15 cellular contexts compared by ENCODE assay signal in the genomic region with DNA sequence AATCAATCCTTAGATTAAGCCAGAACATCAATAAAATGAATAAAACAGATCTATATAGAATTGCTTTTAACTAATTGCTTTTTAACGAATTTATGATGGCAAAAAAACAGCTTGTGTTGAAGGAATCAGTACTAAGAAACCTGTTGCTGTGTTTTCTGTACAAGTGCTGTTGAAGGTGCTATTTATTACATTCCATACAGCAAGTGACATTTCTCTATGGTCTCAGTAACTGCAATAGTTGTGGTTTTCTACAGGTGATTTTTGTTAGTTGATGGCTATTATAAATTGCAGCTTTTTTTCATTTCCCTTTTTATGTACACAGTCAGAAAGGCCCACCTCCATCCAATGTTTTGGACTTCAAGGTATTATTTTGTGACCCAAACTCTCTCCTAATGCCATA. TPM values are rescaled to one million over a fixed set of nuclear protein-coding genes. Genes with fewer than 3 reads are reported as not detected.
DNase-seq lines count a peak whose midpoint lies in the region; ATAC-seq, FAIRE-seq and TF ChIP-seq lines count a peak whose summit lies in the region.
"Had no signal": no experiment of that assay in that cellular context is flagged by ENCODE, and none has a peak within 500 bp of the region (broad histone marks: within the 10 kb centered on the region; RNA-seq: fewer than 3 reads in every experiment).

No MANE protein-coding gene starts in this region.

- TF ChIP-seq CTCF in MM.1S (IDR thresholded peaks at IDR 0.05; ENCODE audit: low read length) (no peak), GM12878 (IDR thresholded peaks at IDR 0.05 in 2 of 3, conservative IDR thresholded peaks at IDR 0.05 in 1 of 3; ENCODE audit: control insufficient read depth in 2 of 3, extremely low read depth in 1 of 3, insufficient read depth in 1 of 3, low read depth in 3 of 3, low read length in 3 of 3) (no peak)

- H3K36me3 ChIP-seq in MM.1S (replicated peaks; ENCODE audit: insufficient read depth, low read length) (no peaks in the 10 kb centered on the region), GM12878 (ENCODE audit: control insufficient read depth in 2 of 2, insufficient read depth in 2 of 2, low read length in 1 of 2) (no peaks in the 10 kb centered on the region), small intestine (ENCODE audit: control insufficient read depth in 2 of 2, insufficient read depth in 2 of 2, low read length in 2 of 2) (no peaks in the 10 kb centered on the region)
- H3K36me3 ChIP-seq: BE2C had no signal

- no peak for TF ChIP-seq EP300 in GM12878 (IDR thresholded peaks at IDR 0.05; ENCODE audit: borderline replicate concordance in 1 of 2, control insufficient read depth in 1 of 2, low read depth in 2 of 2, low read length in 2 of 2)

- TF ChIP-seq POLR2A in GM12878 (IDR thresholded peaks at IDR 0.05; ENCODE audit: low read depth, low read length) = no peak

- RAD21 ChIA-PET in GM12878 (lab: Charles Lee; ENCODE audit: unreplicated experiment) = interaction anchor here (0.8 kb wide), 1 partner anchor 9 kb away, joined by 3 read pairs; no protein-coding TSS in a partner anchor

- POLR2A ChIA-PET in GM12878 (lab: Charles Lee) = interaction anchor here (0.7 to 1.0 kb wide), 2 partner anchors 10 to 202 kb away, joined by 3 to 4 read pairs; no protein-coding TSS in a partner anchor

- H3K9me3 ChIP-seq in MM.1S (replicated peaks; ENCODE audit: insufficient read depth, low read length) (no peaks in the 10 kb centered on the region), GM12878 (replicated peaks; ENCODE audit: control insufficient read depth, insufficient read depth, low read length) (no peaks in the 10 kb centered on the region), small intestine (ENCODE audit: control insufficient read depth, low read depth) (no peaks in the 10 kb centered on the region)
- H3K9me3 ChIP-seq: A549, BE2C had no signal

- H3K4me2 ChIP-seq in MM.1S (ENCODE audit: low read depth, low read length) (no peak overlapping the region), GM12878 (ENCODE audit: control insufficient read depth, insufficient read depth) (no peak overlapping the region)
- H3K4me2 ChIP-seq: A549 had no signal

- intact Hi-C loops in GM12878 (cut with micrococcal nuclease; ENCODE audit: unreplicated experiment) (no loop called here), left cardiac atrium (cut with DNase I) (no loop called here)

- H3K4me3 ChIP-seq in MM.1S (ENCODE audit: low read length) (no peak overlapping the region), GM12878 (no peak overlapping the region), small intestine (ENCODE audit: low read depth in 1 of 2, low read length in 2 of 2) (no peak overlapping the region)
- H3K4me3 ChIP-seq: A549 had no signal

- H3K27me3 ChIP-seq in MM.1S (replicated peaks; ENCODE audit: insufficient read depth, low read length) (no peaks in the 10 kb centered on the region), GM12878 (replicated peaks in 1 of 2; ENCODE audit: control insufficient read depth in 2 of 2, insufficient read depth in 2 of 2, low read length in 1 of 2) (no peaks in the 10 kb centered on the region; a peak in 1 of 4 replicates), small intestine (ENCODE audit: control insufficient read depth in 2 of 2, insufficient read depth in 2 of 2, low read length in 2 of 2) (no peaks in the 10 kb centered on the region)
- H3K27me3 ChIP-seq: BE2C had no signal

- in situ Hi-C loops in GM12878 (cut with MboI) = no loop called here

- CTCF ChIA-PET in GM12878 (lab: Yijun Ruan, JAX) = interaction anchor here (1.2 to 1.3 kb wide), 2 partner anchors 9 to 38 kb away, joined by 4 read pairs; no protein-coding TSS in a partner anchor

- WGBS in GM12878 (ENCODE audit: insufficient coverage, insufficient replicate concordance, low lambda C conversion rate, missing lambda C conversion rate) = 48% methylated on average over 1 of the region's 1 CpG
- 63 to 83% (median 78%) methylated on average over 1 of the region's 1 CpG for WGBS in small intestine, 3 donors

- H4K20me1 ChIP-seq in MM.1S (ENCODE audit: insufficient read depth, low read length) (no peaks in the 10 kb centered on the region), GM12878 (ENCODE audit: control insufficient read depth, insufficient read depth) (no peaks in the 10 kb centered on the region)

- H2AFZ ChIP-seq in MM.1S (ENCODE audit: low read length) = no peak overlapping the region
- H2AFZ ChIP-seq in GM12878 (ENCODE audit: control insufficient read depth, low read depth, low read length) = no peak overlapping the region

- H3K9me2 ChIP-seq in MM.1S (replicated peaks; ENCODE audit: insufficient read depth, low read length) = no peaks in the 10 kb centered on the region

- no peak for TF ChIP-seq RAD21 in GM12878 (IDR thresholded peaks at IDR 0.05; ENCODE audit: insufficient read depth, low read depth, low read length)

- ATAC-seq in GM19463 (IDR thresholded peaks at IDR 0.05; ENCODE audit: unreplicated experiment) (peak; percentile 45), GM12878 (peak; percentile 51), left cardiac atrium (no peak)
- ATAC-seq: A549 had no signal

- DNase-seq in MM.1S = peak; percentile 34
- no peak for DNase-seq in GM12878 (ENCODE audit: low read depth, low spot score)
- no peak for DNase-seq in small intestine
- no peak for DNase-seq in left cardiac atrium
- no peak for DNase-seq in GDM1 (lab: John Stamatoyannopoulos, UW)
- DNase-seq: BE2C; CD4-positive, alpha-beta memory T cell; DMS79 treated with DMSO at 0.1 percent for 48 hours; EL; HCEC 1CT; KG1 had no signal

- no peak for FAIRE-seq in GM12878 (lab: Jason Lieb, UNC)
- FAIRE-seq in small intestine (lab: Jason Lieb, UNC) = no peak
- FAIRE-seq: G401.6 had no signal

- SMC1A ChIA-PET in GM12878 (lab: Charles Lee; ENCODE audit: uncharacterized antibody, unreplicated experiment) = interaction anchor here (1.0 to 1.2 kb wide), 2 partner anchors 16 to 38 kb away, joined by 5 read pairs; no protein-coding TSS in a partner anchor

- no peaks in the 10 kb centered on the region for H3K4me1 ChIP-seq in MM.1S (ENCODE audit: low read length)
- no peaks in the 10 kb centered on the region for H3K4me1 ChIP-seq in GM12878 (ENCODE audit: control insufficient read depth, insufficient read depth, low read length)
- no peaks in the 10 kb centered on the region for H3K4me1 ChIP-seq in small intestine (ENCODE audit: control insufficient read depth in 2 of 2, insufficient read depth in 1 of 2, low read depth in 1 of 2, low read length in 1 of 2)
- H3K4me1 ChIP-seq: BE2C had no signal

- H3K9ac ChIP-seq in MM.1S (ENCODE audit: low read length) (no peak overlapping the region), GM12878 (ENCODE audit: control insufficient read depth, insufficient read depth, low read length) (no peak overlapping the region)

- no peak overlapping the region for H3K27ac ChIP-seq in MM.1S (ENCODE audit: low read length)
- no peak overlapping the region for H3K27ac ChIP-seq in GM12878 (ENCODE audit: control insufficient read depth, insufficient read depth)
- no peak overlapping the region for H3K27ac ChIP-seq in small intestine (ENCODE audit: low read depth in 1 of 2, low read length in 1 of 2)
- H3K27ac ChIP-seq: A549, C4-2B had no signal

- no peaks in the 10 kb centered on the region for H3K79me2 ChIP-seq in MM.1S (ENCODE audit: low read length)
- no peaks in the 10 kb centered on the region for H3K79me2 ChIP-seq in GM12878 (ENCODE audit: control insufficient read depth, insufficient read depth, low read length)

- no TSS peak for BruUV-seq in GM12878 (replicated peaks; lab: Mats Ljungman, UMichigan)

- no peaks in the 10 kb centered on the region for H3F3A ChIP-seq in MM.1S (ENCODE audit: insufficient read depth, low read length)

TF ChIP-seq in GM12878, 131 proteins besides CTCF, POLR2A, EP300 and RAD21 (continues in another document):
- TF ChIP-seq, protein P1, sequence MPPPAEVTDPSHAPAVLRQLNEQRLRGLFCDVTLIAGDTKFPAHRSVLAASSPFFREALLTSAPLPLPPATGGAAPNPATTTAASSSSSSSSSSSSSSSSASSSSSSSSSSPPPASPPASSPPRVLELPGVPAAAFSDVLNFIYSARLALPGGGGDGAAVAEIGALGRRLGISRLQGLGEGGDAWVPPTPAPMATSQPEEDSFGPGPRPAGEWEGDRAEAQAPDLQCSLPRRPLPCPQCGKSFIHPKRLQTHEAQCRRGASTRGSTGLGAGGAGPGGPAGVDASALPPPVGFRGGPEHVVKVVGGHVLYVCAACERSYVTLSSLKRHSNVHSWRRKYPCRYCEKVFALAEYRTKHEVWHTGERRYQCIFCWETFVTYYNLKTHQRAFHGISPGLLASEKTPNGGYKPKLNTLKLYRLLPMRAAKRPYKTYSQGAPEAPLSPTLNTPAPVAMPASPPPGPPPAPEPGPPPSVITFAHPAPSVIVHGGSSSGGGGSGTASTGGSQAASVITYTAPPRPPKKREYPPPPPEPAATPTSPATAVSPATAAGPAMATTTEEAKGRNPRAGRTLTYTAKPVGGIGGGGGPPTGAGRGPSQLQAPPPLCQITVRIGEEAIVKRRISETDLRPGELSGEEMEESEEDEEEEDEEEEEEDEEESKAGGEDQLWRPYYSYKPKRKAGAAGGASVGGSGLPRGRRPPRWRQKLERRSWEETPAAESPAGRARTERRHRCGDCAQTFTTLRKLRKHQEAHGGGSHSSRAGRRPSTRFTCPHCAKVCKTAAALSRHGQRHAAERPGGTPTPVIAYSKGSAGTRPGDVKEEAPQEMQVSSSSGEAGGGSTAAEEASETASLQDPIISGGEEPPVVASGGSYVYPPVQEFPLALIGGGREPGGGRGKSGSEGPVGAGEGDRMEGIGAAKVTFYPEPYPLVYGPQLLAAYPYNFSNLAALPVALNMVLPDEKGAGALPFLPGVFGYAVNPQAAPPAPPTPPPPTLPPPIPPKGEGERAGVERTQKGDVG (CRISPR knock-in tag; IDR thresholded peaks at IDR 0.05) = no peak
- 0 out of 2 replicates have a peak, but pooled peaks have one; percentile 34 for TF ChIP-seq BMI1 (IDR thresholded peaks at IDR 0.05; ENCODE audit: borderline replicate concordance)

RNA-seq across cellular contexts. Expression of gene SLC2A13, which starts 56.6 kb away (rescaled TPM):
- total RNA-seq in GM12878 (2013; cell fraction: nucleolus; rRNA removed) = 4.3 and 5.0 TPM in 2 replicates
- total RNA-seq in GM12878 (2014; rRNA removed) = 0.22 and 0.68 TPM in 2 replicates
- 0.28 and 0.85 TPM in 2 replicates for total RNA-seq in GM12878 (2014; rRNA removed; fragmentation: Illumina TruSeq; extraction: Trizol)
- total RNA-seq in GM12878 (2021) = 0.29 and 0.31 TPM in 2 replicates
- polyA plus RNA-seq in GM12878 (2011; ENCODE audit: low read depth) = 0.31 TPM
- polyA plus RNA-seq in GM12878 (2011; rRNA removed) = 3.7 and 5.9 TPM in 2 replicates
- 1.1 and 1.2 TPM in 2 replicates for polyA plus RNA-seq in GM12878 (2011; cell fraction: cytosol; rRNA removed)
- 5.1 and 8.0 TPM in 2 replicates for polyA plus RNA-seq in GM12878 (2011; cell fraction: nucleus; rRNA removed)
- 0.56 and 0.69 TPM in 2 replicates for polyA plus RNA-seq in GM12878 (2012)
- 0.17 and 0.19 TPM in 2 replicates for polyA plus RNA-seq in GM12878 (2014; fragmentation: Illumina TruSeq; extraction: Trizol)
- polyA plus RNA-seq in GM12878 (2014; fragmentation: Nextera tagmentation; extraction: Ambion mirVana) = under 1 TPM; 0.05 TPM
- polyA plus RNA-seq in GM12878 (2014; rRNA removed) = 0.17 and 0.42 TPM in 2 replicates
- under 1 TPM; 0.13 to 0.35 TPM for polyA plus RNA-seq in GM12878 (2016; fragmentation: Nextera tagmentation; extraction: Ambion mirVana)
- polyA minus RNA-seq in GM12878 (2011; rRNA and poly(A)+ RNA removed) = 6.9 and 10.7 TPM in 2 replicates
- polyA minus RNA-seq in GM12878 (2011; cell fraction: cytosol; rRNA and poly(A)+ RNA removed) = 1.7 and 3.3 TPM in 2 replicates
- 15.2 and 27.0 TPM in 2 replicates for polyA minus RNA-seq in GM12878 (2011; cell fraction: nucleus; rRNA and poly(A)+ RNA removed)
- 1 to 10 TPM; 1.1 to 4.3 (median 1.8) TPM for polyA plus RNA-seq in small intestine
- 10 to 100 TPM in 1 of 2 donors, 1 to 10 TPM in 1; 6.4 to 16.3 TPM for total RNA-seq in left cardiac atrium

Comparison
In these comparisons a context has a peak if more than half of its experiments do, and no peak if none do; other contexts are left out.
1. ATAC-seq: peak in GM19463 (single experiment) and GM12878 (single experiment); none in left cardiac atrium (0 of 2).